ENCODE assay signal across 10 cellular contexts in genomic region chr5:174503461-174504265, GRCh38.
DNase-seq lines count a peak whose midpoint lies in the region; ATAC-seq and TF ChIP-seq lines count a peak whose summit lies in the region.
"Had no signal": no experiment of that assay in that cellular context is flagged by ENCODE, and none has a peak within 500 bp of the region (broad histone marks: within the 10 kb centered on the region; RNA-seq: fewer than 3 reads in every experiment).

No MANE protein-coding gene starts in this region.

- H3K4me3 ChIP-seq in HCT116 (replicated peaks in 1 of 2; ENCODE audit: low read depth in 1 of 2, low read length in 2 of 2) (peak overlapping the region; percentile 18 to 43), fibroblast of mammary gland (ENCODE audit: control insufficient read depth, low read depth, low read length) (no peak overlapping the region), stomach (peak overlapping the region in 1 of 4 donors; percentile 24)

- intact Hi-C loops in HCT116 (cut with micrococcal nuclease) (loop anchor here (2.0 kb wide), 1 partner anchor 77 kb away; no protein-coding TSS in a partner anchor), stomach (cut with DNase I; ENCODE audit: low total_unique reads) (no loop called here)

- ATAC-seq in HCT116 = peak; percentile 87
- no peak for ATAC-seq in HG02840 (IDR thresholded peaks at IDR 0.05; ENCODE audit: low FRiP score, unreplicated experiment)
- ATAC-seq in HG02623 (IDR thresholded peaks at IDR 0.05; ENCODE audit: unreplicated experiment) = no peak
- ATAC-seq in HG02970 (IDR thresholded peaks at IDR 0.05; ENCODE audit: low FRiP score, unreplicated experiment) = no peak
- ATAC-seq: stimulated activated naive B cell treated with anti-CD40 and anti-IgM and Interleukin-4, amounts not matched to agents 10 μg/mL and 1 μg/mL and 100 μg/mL, for 72 hours had no signal

- CTCF ChIA-PET in HCT116 (lab: Charles Lee) = interaction anchor here (1.0 to 1.5 kb wide), 3 partner anchors 78 to 177 kb away, joined by 3 to 6 read pairs (median 4); no protein-coding TSS in a partner anchor

- DNase-seq in HCT116 (ENCODE audit: low read depth, low spot score) = peak; percentile 91
- DNase-seq in RKO (ENCODE audit: low spot score) = peak; percentile 13
- DNase-seq in fibroblast of mammary gland (ENCODE audit: low read depth) = peak; percentile 60
- peak; percentile 63 for DNase-seq in stomach
- no peak for DNase-seq in activated CD4-positive, alpha-beta T cell treated with anti-CD3 and anti-CD28 coated beads, Interleukin-2, amount 50 U/mL, for 48 hours
- DNase-seq: NCI-H2171; stimulated activated naive B cell treated with anti-CD40 and anti-IgM and Interleukin-4, amounts not matched to agents 10 μg/mL and 1 μg/mL and 100 μg/mL, for 72 hours had no signal

- no peaks in the 10 kb centered on the region for H3K9me3 ChIP-seq in HCT116 (ENCODE audit: control insufficient read depth in 1 of 2, insufficient read depth in 1 of 2, low read depth in 1 of 2, low read length in 2 of 2)
- H3K9me3 ChIP-seq in stomach = peaks cover under 1 to 7% (median 5%) of the 10 kb centered on the region in 4 donors

- TF ChIP-seq POLR2A in HCT116 (IDR thresholded peaks at IDR 0.05; ENCODE audit: borderline replicate concordance, extremely low read depth, insufficient read depth, insufficient read length) (no peak), stomach (IDR thresholded peaks at IDR 0.05) (no peak)

- H4K20me1 ChIP-seq in HCT116 (ENCODE audit: insufficient read depth) = no peaks in the 10 kb centered on the region

- no peaks in the 10 kb centered on the region for H3K9me2 ChIP-seq in HCT116 (ENCODE audit: insufficient read depth)

- H3K27ac ChIP-seq in HCT116 (ENCODE audit: low read depth, low read length) (peak overlapping the region; percentile 64), stomach (peak overlapping the region; percentile 56 to 84 (median 69))

- TF ChIP-seq EP300 in stomach (IDR thresholded peaks at IDR 0.05) = no peak

- BruUV-seq in HCT116 (replicated peaks; lab: Mats Ljungman, UMichigan) = no TSS peak

- H2AFZ ChIP-seq in HCT116 (ENCODE audit: low read depth, low read length, poor library complexity, severe bottlenecking) = peak overlapping the region; percentile 42

- POLR2A ChIA-PET in HCT116 (lab: Charles Lee) = interaction anchor here (1.4 kb wide), 1 partner anchor 79 kb away, joined by 3 read pairs; no protein-coding TSS in a partner anchor

- RAD21 ChIA-PET in HCT116 (lab: Charles Lee; ENCODE audit: low non-redundant PET in 1 of 2, low total read pairs in 2 of 2, uncharacterized antibody in 2 of 2, unreplicated experiment in 2 of 2) = interaction anchor here in 1 of 2 experiments (0.8 to 0.9 kb wide), 2 partner anchors 29 to 83 kb away, joined by 3 to 5 read pairs; no protein-coding TSS in a partner anchor

- H3K4me1 ChIP-seq in HCT116 (ENCODE audit: control insufficient read depth in 1 of 2, insufficient read depth in 2 of 2, low read length in 2 of 2) = peaks cover 49 to 53% of the 10 kb centered on the region in 2 experiments
- peaks cover 0 to 8% (median 6%) of the 10 kb centered on the region in 4 donors for H3K4me1 ChIP-seq in stomach

- H3K27me3 ChIP-seq in HCT116 (ENCODE audit: insufficient read depth, low read length) (peaks cover 28% of the 10 kb centered on the region; the same call in 1 of the 2 replicates), stomach (no peaks in the 10 kb centered on the region)

- no peak for TF ChIP-seq RAD21 in HCT116 (IDR thresholded peaks at IDR 0.05; ENCODE audit: low read depth)

- WGBS in stomach, 5 donors = 23 to 46% (median 32%) methylated on average over 17 of the region's 17 CpGs

- H3K79me2 ChIP-seq in HCT116 (ENCODE audit: insufficient read depth, low read length) = no peaks in the 10 kb centered on the region

- H3K36me3 ChIP-seq in HCT116 (ENCODE audit: control insufficient read depth in 1 of 2, insufficient read depth in 2 of 2, low read length in 2 of 2) = no peaks in the 10 kb centered on the region
- H3K36me3 ChIP-seq in stomach = no peaks in the 10 kb centered on the region

- H3K4me2 ChIP-seq in HCT116 (ENCODE audit: low read length) = peak overlapping the region; percentile 73

- H3K9ac ChIP-seq in HCT116 (ENCODE audit: low read length) = no peak overlapping the region

- TF ChIP-seq CTCF in HCT116 (IDR thresholded peaks at IDR 0.05 in 2 of 3, conservative IDR thresholded peaks at IDR 0.05 in 1 of 3; ENCODE audit: borderline replicate concordance in 1 of 3, insufficient read depth in 1 of 3, low read depth in 2 of 3, low read length in 2 of 3) = no peak
- no peak for TF ChIP-seq CTCF in fibroblast of mammary gland (conservative IDR thresholded peaks at IDR 0.05; ENCODE audit: control insufficient read depth, insufficient read depth, low read depth, low read length)
- TF ChIP-seq CTCF in stomach (IDR thresholded peaks at IDR 0.05) = no peak

TF ChIP-seq in HCT116, 20 proteins besides CTCF, POLR2A, EP300 and RAD21 (continues in another document):
- TF ChIP-seq CEBPB (IDR thresholded peaks at IDR 0.05; ENCODE audit: low read depth) (peak; percentile 99), JUND (IDR thresholded peaks at IDR 0.05) (peak; percentile 96), ATF3 (IDR thresholded peaks at IDR 0.05) (peak; percentile 80), ELF1 (IDR thresholded peaks at IDR 0.05; ENCODE audit: borderline replicate concordance, low read depth) (no peak; the same call in 1 of the 2 replicates), SP1 (IDR thresholded peaks at IDR 0.05; ENCODE audit: low read depth) (peak; percentile 89), YY1 (IDR thresholded peaks at IDR 0.05; ENCODE audit: extremely low read depth, insufficient replicate concordance, low read depth, low read length) (peak; percentile 33), TCF7L2 (IDR thresholded peaks at IDR 0.05; ENCODE audit: borderline replicate concordance, extremely low read depth, insufficient read depth, insufficient read length) (peak; percentile 95), REST (IDR thresholded peaks at IDR 0.05; ENCODE audit: low read depth) (no peak), MAX (IDR thresholded peaks at IDR 0.05) (peak; percentile 39; the same call in 1 of the 2 replicates), ZFX (IDR thresholded peaks at IDR 0.05) (no peak), FOSL1 (IDR thresholded peaks at IDR 0.05; ENCODE audit: low read depth) (peak; percentile 93), EGR1 (IDR thresholded peaks at IDR 0.05; ENCODE audit: low read depth) (no peak), POLR2AphosphoS5 (IDR thresholded peaks at IDR 0.05; ENCODE audit: low read depth, low read length) (0 out of 2 replicates have a peak, but pooled peaks have one; percentile 34), ZBTB33 (IDR thresholded peaks at IDR 0.05; ENCODE audit: extremely low read depth, insufficient replicate concordance, low read length) (peak; percentile 17), SIN3A (IDR thresholded peaks at IDR 0.05; ENCODE audit: low read depth) (peak; percentile 92), EZH2 (IDR thresholded peaks at IDR 0.05) (no peak), ZNF274 (IDR thresholded peaks at IDR 0.05; ENCODE audit: low read depth, low read length) (no peak), EZH2phosphoT487 (IDR thresholded peaks at IDR 0.05; ENCODE audit: borderline replicate concordance) (no peak)

Comparison
In these comparisons a context has a peak if more than half of its experiments do, and no peak if none do; other contexts are left out.
1. DNase-seq: peak in HCT116 (single experiment), RKO (single experiment), fibroblast of mammary gland (single experiment) and stomach (single experiment); none in activated CD4-positive, alpha-beta T cell treated with anti-CD3 and anti-CD28 coated beads, Interleukin-2, amount 50 U/mL, for 48 hours (0 of 2).